Comparison of ENCODE assay signal across 2 cellular contexts in genomic region chr19:18279516-18280246, GRCh38.
TF ChIP-seq lines count a peak whose summit lies in the region.

No MANE protein-coding gene starts in this region.

TF ChIP-seq in HEK293, 187 proteins besides CTCF, POLR2A, EP300 and RAD21 (continued from another document):
- 0 out of 2 replicates have a peak, but pooled peaks have one; percentile 10 for TF ChIP-seq REST (tag by site-specific recombination; IDR thresholded peaks at IDR 0.05)
- peak; percentile 87 for TF ChIP-seq ZNF660 (tag by site-specific recombination; IDR thresholded peaks at IDR 0.05)
- no peak for TF ChIP-seq ZNF416 (tag by site-specific recombination; IDR thresholded peaks at IDR 0.05)
- peak; percentile 97 for TF ChIP-seq ZNF600 (tag by site-specific recombination; IDR thresholded peaks at IDR 0.05)
- TF ChIP-seq ZNF146 (tag by site-specific recombination; IDR thresholded peaks at IDR 0.05), result peak; percentile 20; the same call in 1 of the 2 replicates
- no peak for TF ChIP-seq ZNF423 (tag by site-specific recombination; IDR thresholded peaks at IDR 0.05)
- TF ChIP-seq INSM2 (tag by site-specific recombination; IDR thresholded peaks at IDR 0.05), result peak; percentile 49
- no peak for TF ChIP-seq HOXC10 (CRISPR knock-in tag; IDR thresholded peaks at IDR 0.05)
- no peak for TF ChIP-seq ZNF184 (tag by site-specific recombination; IDR thresholded peaks at IDR 0.05)
- TF ChIP-seq ZNF354C (tag by site-specific recombination; IDR thresholded peaks at IDR 0.05; ENCODE audit: borderline replicate concordance, low read depth), result no peak
- no peak for TF ChIP-seq ZBTB1 (tag by site-specific recombination; IDR thresholded peaks at IDR 0.05)
- peak; percentile 85 for TF ChIP-seq ZNF398 (tag by site-specific recombination; IDR thresholded peaks at IDR 0.05)
- TF ChIP-seq ZNF169 (tag by site-specific recombination; IDR thresholded peaks at IDR 0.05), result no peak
- TF ChIP-seq ELK4 (IDR thresholded peaks at IDR 0.05; ENCODE audit: borderline replicate concordance, low read depth, low read length), result no peak
- peak; percentile 86; the same call in 1 of the 2 replicates for TF ChIP-seq ZNF610 (tag by site-specific recombination; IDR thresholded peaks at IDR 0.05; ENCODE audit: borderline replicate concordance)
- TF ChIP-seq ZFP41 (tag by site-specific recombination; IDR thresholded peaks at IDR 0.05; ENCODE audit: borderline replicate concordance), result no peak
- TF ChIP-seq ZBTB48 (tag by site-specific recombination; IDR thresholded peaks at IDR 0.05), result no peak
- TF ChIP-seq ZNF16 (tag by site-specific recombination; IDR thresholded peaks at IDR 0.05; ENCODE audit: low read depth), result no peak
- TF ChIP-seq ZNF366 (tag by site-specific recombination; conservative IDR thresholded peaks at IDR 0.05), result peak; percentile 85
TF ChIP-seq in HEK293: peak in this region for 52.

TF ChIP-seq in K562, 482 proteins besides CTCF, POLR2A, EP300 and RAD21 (continued from another document and continues in another):
- peak; percentile 76 for TF ChIP-seq NKRF (IDR thresholded peaks at IDR 0.05; ENCODE audit: borderline replicate concordance)
- TF ChIP-seq SIN3B (IDR thresholded peaks at IDR 0.05; ENCODE audit: low read depth), result peak; percentile 48; the same call in 1 of the 2 replicates
- TF ChIP-seq THAP7 (CRISPR knock-in tag; IDR thresholded peaks at IDR 0.05), result no peak
- no peak for TF ChIP-seq NR3C1 (CRISPR knock-in tag; IDR thresholded peaks at IDR 0.05)
- no peak for TF ChIP-seq ZNF133 (CRISPR knock-in tag; IDR thresholded peaks at IDR 0.05)
- TF ChIP-seq HDAC6 (IDR thresholded peaks at IDR 0.05; ENCODE audit: low read depth, low read length), result no peak
- no peak for TF ChIP-seq GABPB1 (CRISPR knock-in tag; IDR thresholded peaks at IDR 0.05)
- TF ChIP-seq VEZF1 (CRISPR knock-in tag; IDR thresholded peaks at IDR 0.05), result peak; percentile 94
- peak; percentile 61 for TF ChIP-seq EP400 (IDR thresholded peaks at IDR 0.05)
- TF ChIP-seq ZNF696 (CRISPR knock-in tag; conservative IDR thresholded peaks at IDR 0.05), result no peak
- peak; percentile 83 to 88 for TF ChIP-seq AFF1 (IDR thresholded peaks at IDR 0.05; ENCODE audit: low read depth in 1 of 2, partially characterized antibody in 2 of 2)
- no peak for TF ChIP-seq TCF15 (CRISPR knock-in tag; IDR thresholded peaks at IDR 0.05)
- TF ChIP-seq RBM25 (IDR thresholded peaks at IDR 0.05; ENCODE audit: low read depth, low read length, severe bottlenecking), result no peak
- TF ChIP-seq TSC22D4 (tag; IDR thresholded peaks at IDR 0.05), result no peak
- no peak for TF ChIP-seq ZNF175 (CRISPR knock-in tag; IDR thresholded peaks at IDR 0.05; ENCODE audit: low read depth)
- TF ChIP-seq TRIM28 (IDR thresholded peaks at IDR 0.05), result no peak
- TF ChIP-seq SAFB (IDR thresholded peaks at IDR 0.05; ENCODE audit: borderline replicate concordance, low read depth, low read length), result 0 out of 2 replicates have a peak, but pooled peaks have one; percentile 63
- TF ChIP-seq ARHGAP35 (IDR thresholded peaks at IDR 0.05; ENCODE audit: partially characterized antibody), result peak; percentile 69
- peak; percentile 54; the same call in 1 of the 2 replicates for TF ChIP-seq MBD2 (IDR thresholded peaks at IDR 0.05; ENCODE audit: borderline replicate concordance, low read depth)
- no peak for TF ChIP-seq HMG20A (CRISPR knock-in tag; conservative IDR thresholded peaks at IDR 0.05)
- TF ChIP-seq MIER1 (IDR thresholded peaks at IDR 0.05; ENCODE audit: low read depth), result no peak
- TF ChIP-seq SMARCB1 (IDR thresholded peaks at IDR 0.05; ENCODE audit: insufficient read length, low read depth), result no peak
- no peak for TF ChIP-seq ETV6 (IDR thresholded peaks at IDR 0.05; ENCODE audit: borderline replicate concordance in 1 of 2, low read depth in 2 of 2, low read length in 1 of 2)
- TF ChIP-seq ETV6 (CRISPR knock-in tag; IDR thresholded peaks at IDR 0.05; ENCODE audit: borderline replicate concordance), result peak; percentile 56; the same call in 1 of the 2 replicates
- no peak for TF ChIP-seq CREB3 (tag; conservative IDR thresholded peaks at IDR 0.05; ENCODE audit: low read depth)
- no peak for TF ChIP-seq HIVEP1 (CRISPR knock-in tag; IDR thresholded peaks at IDR 0.05)
- TF ChIP-seq ZBTB11 (CRISPR knock-in tag; IDR thresholded peaks at IDR 0.05), result peak in 1 of 3 experiments; percentile 53; a peak in 1 of 6 replicates
- no peak for TF ChIP-seq RNF2 (IDR thresholded peaks at IDR 0.05)
- peak; percentile 59 for TF ChIP-seq KLF16 (IDR thresholded peaks at IDR 0.05)
- TF ChIP-seq CBX2 (IDR thresholded peaks at IDR 0.05; ENCODE audit: insufficient read depth, low read length, poor library complexity, severe bottlenecking), result no peak
- TF ChIP-seq CEBPZ (IDR thresholded peaks at IDR 0.05; ENCODE audit: borderline replicate concordance, low read depth, low read length), result 0 out of 2 replicates have a peak, but pooled peaks have one; percentile 29
- peak; percentile 91 for TF ChIP-seq KDM5B (IDR thresholded peaks at IDR 0.05; ENCODE audit: insufficient replicate concordance, low read depth, low read length)
- TF ChIP-seq GTF2E2 (tag; IDR thresholded peaks at IDR 0.05), result peak; percentile 58; the same call in 1 of the 2 replicates
- 0 out of 2 replicates have a peak, but pooled peaks have one; percentile 5 for TF ChIP-seq C11orf30 (IDR thresholded peaks at IDR 0.05; ENCODE audit: low read depth)
- no peak for TF ChIP-seq ARID2 (IDR thresholded peaks at IDR 0.05)
- TF ChIP-seq ZNF511 (CRISPR knock-in tag; IDR thresholded peaks at IDR 0.05), result no peak
- TF ChIP-seq HNRNPH1 (optimal IDR thresholded peaks at IDR 0.05; ENCODE audit: low read depth, low read length), result no peak
- no peak for TF ChIP-seq MAFK (IDR thresholded peaks at IDR 0.05; ENCODE audit: low read length)
